8 cellular contexts compared by ENCODE assay signal in genomic region chr15:92907229-92907628, GRCh38. TPM values are rescaled to one million over a fixed set of nuclear protein-coding genes. Genes with fewer than 3 reads are reported as not detected.
DNase-seq lines count a peak whose midpoint lies in the region; ATAC-seq, FAIRE-seq and TF ChIP-seq lines count a peak whose summit lies in the region.

No MANE protein-coding gene starts in this region.

- H3K79me2 ChIP-seq in HCT116 (ENCODE audit: insufficient read depth, low read length) = peaks cover 97% of the 10 kb centered on the region

- H3K4me3 Mint-ChIP-seq in WTC11 = no peak overlapping the region

- no peak overlapping the region for H2AFZ ChIP-seq in HCT116 (ENCODE audit: low read depth, low read length, poor library complexity, severe bottlenecking)

- H3K27ac ChIP-seq in HCT116 (ENCODE audit: low read depth, low read length) (peak overlapping the region; percentile 97; the same call in 1 of the 2 replicates), foreskin keratinocyte (peak overlapping the region; percentile 96), small intestine (ENCODE audit: low read depth in 1 of 2, low read length in 1 of 2) (peak overlapping the region; percentile 22 to 55)

- H3K9me3 Mint-ChIP-seq in WTC11 = no peaks in the 10 kb centered on the region

- H3K4me2 ChIP-seq in HCT116 (ENCODE audit: low read length) = peak overlapping the region; percentile 72

- peaks cover 51 to 82% of the 10 kb centered on the region in 2 experiments for H3K4me1 ChIP-seq in HCT116 (ENCODE audit: control insufficient read depth in 1 of 2, insufficient read depth in 2 of 2, low read length in 2 of 2)
- peaks cover 32% of the 10 kb centered on the region for H3K4me1 ChIP-seq in foreskin keratinocyte
- H3K4me1 ChIP-seq in small intestine (ENCODE audit: control insufficient read depth in 2 of 2, insufficient read depth in 1 of 2, low read depth in 1 of 2, low read length in 1 of 2) = peaks cover 9 to 24% of the 10 kb centered on the region in 2 donors

- peaks cover 77% of the 10 kb centered on the region for H3K4me1 Mint-ChIP-seq in WTC11

- FAIRE-seq in small intestine (lab: Jason Lieb, UNC) = no peak

- DNase-seq in HCT116 (ENCODE audit: low read depth, low spot score) (no peak), WTC11 (ENCODE audit: low spot score) (no peak), foreskin keratinocyte (peak in 1 of 2 donors; percentile 22), small intestine (no peak), anterior cingulate cortex (lab: John Stamatoyannopoulos, UW) (no peak), HuH-7 (ENCODE audit: low spot score) (no peak)

- CTCF ChIA-PET in HCT116 (lab: Charles Lee) (interaction anchor here (1.2 to 1.5 kb wide), 2 partner anchors 11 to 110 kb away, joined by 3 to 8 read pairs; no protein-coding TSS in a partner anchor), WTC11 (lab: Charles Lee) (interaction anchor here (0.6 to 3.5 kb wide), 3 partner anchors 10 to 110 kb away, joined by 6 to 19 read pairs (median 14); no protein-coding TSS in a partner anchor)

- no peak for TF ChIP-seq POLR2A in HCT116 (IDR thresholded peaks at IDR 0.05; ENCODE audit: borderline replicate concordance, extremely low read depth, insufficient read depth, insufficient read length)

- H3K27me3 ChIP-seq in HCT116 (ENCODE audit: insufficient read depth, low read length) (no peaks in the 10 kb centered on the region), foreskin keratinocyte (no peaks in the 10 kb centered on the region), small intestine (ENCODE audit: control insufficient read depth in 2 of 2, insufficient read depth in 2 of 2, low read length in 2 of 2) (no peaks in the 10 kb centered on the region)

- H3K36me3 ChIP-seq in HCT116 (ENCODE audit: control insufficient read depth in 1 of 2, insufficient read depth in 2 of 2, low read length in 2 of 2) = no peaks in the 10 kb centered on the region; a peak in 2 of 4 replicates
- no peaks in the 10 kb centered on the region for H3K36me3 ChIP-seq in small intestine (ENCODE audit: control insufficient read depth in 2 of 2, insufficient read depth in 2 of 2, low read length in 2 of 2)

- H3K27ac Mint-ChIP-seq in WTC11 = peak overlapping the region; percentile 36

- H3K9me2 ChIP-seq in HCT116 (ENCODE audit: insufficient read depth) = no peaks in the 10 kb centered on the region

- ATAC-seq in HCT116 (no peak), WTC11 (no peak), foreskin keratinocyte (no peak), HG03139 (IDR thresholded peaks at IDR 0.05; ENCODE audit: unreplicated experiment) (no peak), GM21390 (IDR thresholded peaks at IDR 0.05; ENCODE audit: unreplicated experiment) (no peak)

- H3K9me3 ChIP-seq in HCT116 (ENCODE audit: control insufficient read depth in 1 of 2, insufficient read depth in 1 of 2, low read depth in 1 of 2, low read length in 2 of 2) (no peaks in the 10 kb centered on the region), small intestine (ENCODE audit: control insufficient read depth, low read depth) (no peaks in the 10 kb centered on the region)

- no TSS peak for BruUV-seq in HCT116 (replicated peaks; lab: Mats Ljungman, UMichigan)

- intact Hi-C loops in HCT116 (cut with micrococcal nuclease) = no loop called here

- POLR2A ChIA-PET in HCT116 (lab: Charles Lee) = interaction anchor here (0.9 to 3.3 kb wide), 8 partner anchors 7 to 106 kb away, joined by 3 to 14 read pairs (median 5); no protein-coding TSS in a partner anchor
- POLR2A ChIA-PET in WTC11 (lab: Charles Lee) = interaction anchor here (0.7 to 3.7 kb wide), 4 partner anchors 11 to 99 kb away, joined by 4 to 15 read pairs (median 8); no protein-coding TSS in a partner anchor

- peaks cover 22% of the 10 kb centered on the region for H3K36me3 Mint-ChIP-seq in WTC11

- 0 out of 2 replicates have a peak, but pooled peaks cover 2% of the 10 kb centered on the region for H4K20me1 ChIP-seq in HCT116 (ENCODE audit: insufficient read depth)

- 19 to 31% (median 26%) methylated on average over 1 of the region's 1 CpG for WGBS in small intestine, 3 donors

- no peak for TF ChIP-seq CTCF in HCT116 (IDR thresholded peaks at IDR 0.05 in 2 of 3, conservative IDR thresholded peaks at IDR 0.05 in 1 of 3; ENCODE audit: borderline replicate concordance in 1 of 3, insufficient read depth in 1 of 3, low read depth in 2 of 3, low read length in 2 of 3)
- TF ChIP-seq CTCF in WTC11 (IDR thresholded peaks at IDR 0.05) = no peak
- no peak for TF ChIP-seq CTCF in foreskin keratinocyte (conservative IDR thresholded peaks at IDR 0.05)

- H3K27me3 Mint-ChIP-seq in WTC11 (ENCODE audit: low read depth) = peaks cover 19% of the 10 kb centered on the region

- H3K9ac ChIP-seq in HCT116 (ENCODE audit: low read length) = peak overlapping the region; percentile 76

- RAD21 ChIA-PET in HCT116 (lab: Charles Lee; ENCODE audit: low non-redundant PET in 1 of 2, low total read pairs in 2 of 2, uncharacterized antibody in 2 of 2, unreplicated experiment in 2 of 2) = interaction anchor here in 1 of 2 experiments (1.2 to 1.4 kb wide), 2 partner anchors 10 to 99 kb away, joined by 3 read pairs; no protein-coding TSS in a partner anchor

- TF ChIP-seq RAD21 in HCT116 (IDR thresholded peaks at IDR 0.05; ENCODE audit: low read depth) = no peak

- H3K4me3 ChIP-seq in HCT116 (replicated peaks in 1 of 2; ENCODE audit: low read depth in 1 of 2, low read length in 2 of 2) (peak overlapping the region in 1 of 2 experiments; percentile 68; a peak in 2 of 4 replicates), small intestine (ENCODE audit: low read depth in 1 of 2, low read length in 2 of 2) (no peak overlapping the region)

TF ChIP-seq in HCT116, 20 proteins besides CTCF, POLR2A, EP300 and RAD21 (continues in another document):
- TF ChIP-seq ZNF274 (IDR thresholded peaks at IDR 0.05; ENCODE audit: low read depth, low read length) (no peak), ZFX (IDR thresholded peaks at IDR 0.05) (no peak), POLR2AphosphoS5 (IDR thresholded peaks at IDR 0.05; ENCODE audit: low read depth, low read length) (no peak), ZBTB33 (IDR thresholded peaks at IDR 0.05; ENCODE audit: extremely low read depth, insufficient replicate concordance, low read length) (no peak), SIN3A (IDR thresholded peaks at IDR 0.05; ENCODE audit: low read depth) (no peak), EZH2 (IDR thresholded peaks at IDR 0.05) (no peak), SRF (IDR thresholded peaks at IDR 0.05; ENCODE audit: low read depth) (no peak), CBX3 (IDR thresholded peaks at IDR 0.05; ENCODE audit: low read depth) (no peak), SP1 (IDR thresholded peaks at IDR 0.05; ENCODE audit: low read depth) (no peak), MAX (IDR thresholded peaks at IDR 0.05) (no peak)

TF ChIP-seq in WTC11, 78 proteins besides CTCF, POLR2A, EP300 and RAD21:
- no peak for TF ChIP-seq TEAD4 (CRISPR knock-in tag; IDR thresholded peaks at IDR 0.05)
- no peak for TF ChIP-seq SP1 (CRISPR knock-in tag; conservative IDR thresholded peaks at IDR 0.05)
- no peak for TF ChIP-seq USF2 (CRISPR knock-in tag; IDR thresholded peaks at IDR 0.05)
- no peak for TF ChIP-seq CREB1 (CRISPR knock-in tag; IDR thresholded peaks at IDR 0.05)
- no peak for TF ChIP-seq ERG (CRISPR knock-in tag; IDR thresholded peaks at IDR 0.05)
- TF ChIP-seq MAX (CRISPR knock-in tag; IDR thresholded peaks at IDR 0.05) = no peak
- no peak for TF ChIP-seq FOXK1 (CRISPR knock-in tag; IDR thresholded peaks at IDR 0.05)
- no peak for TF ChIP-seq EMX1 (CRISPR knock-in tag; IDR thresholded peaks at IDR 0.05)

RNA-seq across cellular contexts. Expression of gene CHD2, which starts 7.1 kb away (rescaled TPM):
- total RNA-seq in HCT116 (2021; ENCODE audit: unreplicated experiment) = 116 TPM
- polyA plus RNA-seq in HCT116 (2012) = 64.4 and 68.7 TPM in 2 replicates
- 75.8 to 101 TPM (median 87.6 TPM) in 3 replicates for total RNA-seq in WTC11 (2021)
- 43.6 and 57.5 TPM in 2 replicates for total RNA-seq in foreskin keratinocyte
- polyA plus RNA-seq in foreskin keratinocyte = 12.9 and 13.7 TPM in 2 replicates
- 10 to 100 TPM; 29.2 to 33.1 (median 31.2) TPM for polyA plus RNA-seq in small intestine

Comparison
In these comparisons a context has a peak if more than half of its experiments do, and no peak if none do; other contexts are left out.
1. H3K27ac ChIP-seq: peak in every context shown above with its lines; median percentile 97 in HCT116; 96 in foreskin keratinocyte; 38 in small intestine.